23 cellular contexts compared by ENCODE assay signal in genomic region chr2:201482543-201482942, GRCh38.
"Had no signal": no experiment of that assay in that cellular context is flagged by ENCODE, and none has a peak within 500 bp of the region (broad histone marks: within the 10 kb centered on the region; RNA-seq: fewer than 3 reads in every experiment).

No MANE protein-coding gene starts in this region.

- H3K27ac Mint-ChIP-seq: immature natural killer cell; mesothelial cell of epicardium; natural killer cell; nephron progenitor cell; neural progenitor cell; stimulated activated naive B cell treated with anti-CD40 and anti-IgM and Interleukin-4, amounts not matched to agents 10 μg/mL and 1 μg/mL and 100 μg/mL, for 72 hours had no signal

- H3K36me3 Mint-ChIP-seq: natural killer cell had no signal

- DNase-seq: hypothalamus; immature natural killer cell; kidney; left colon; mesendoderm; naive B cell; natural killer cell; nephron progenitor cell; occipital lobe; right lobe of liver; stimulated activated CD4-positive, alpha-beta T cell treated with anti-CD3 and anti-CD28 coated beads, Interleukin-12 subunit alpha, Interleukin-12 subunit beta, amount 100 ng/mL, for 4 hours; stimulated activated CD4-positive, alpha-beta T cell treated with anti-CD3 and anti-CD28 coated beads, Interleukin-15, amount 100 ng/mL, for 24 hours; stimulated activated CD4-positive, alpha-beta T cell treated with anti-CD3 and anti-CD28 coated beads, Interleukin-2, amount 100 ng/mL, for 24 hours; stimulated activated CD4-positive, alpha-beta T cell treated with anti-CD3 and anti-CD28 coated beads, Interleukin-4, amount 100 ng/mL, for 1 hour; stimulated activated naive B cell treated with anti-CD40 and anti-IgM and Interleukin-4, amounts not matched to agents 10 μg/mL and 1 μg/mL and 100 μg/mL, for 72 hours; stimulated activated naive CD8-positive, alpha-beta T cell treated with anti-CD3 and anti-CD28 coated beads, Interleukin-15, Interleukin-2, amounts not matched to agents 100 U/mL and 50 U/mL, for 24 hours; stomach; testis; thyroid gland; transverse colon; upper lobe of left lung had no signal

- H3K4me1 Mint-ChIP-seq: immature natural killer cell; naive B cell; natural killer cell; nephron progenitor cell; neural progenitor cell; stimulated activated naive B cell treated with anti-CD40 and anti-IgM and Interleukin-4, amounts not matched to agents 10 μg/mL and 1 μg/mL and 100 μg/mL, for 72 hours had no signal

- ATAC-seq: left colon; natural killer cell; stimulated activated naive B cell treated with anti-CD40 and anti-IgM and Interleukin-4, amounts not matched to agents 10 μg/mL and 1 μg/mL and 100 μg/mL, for 72 hours; stimulated activated naive CD8-positive, alpha-beta T cell treated with anti-CD3 and anti-CD28 coated beads, Interleukin-15, Interleukin-2, amounts not matched to agents 100 U/mL and 50 U/mL, for 24 hours had no signal

- H3K9me3 Mint-ChIP-seq: natural killer cell, neural progenitor cell had no signal

- H3K27me3 Mint-ChIP-seq: naive B cell; stimulated activated naive B cell treated with anti-CD40 and anti-IgM and Interleukin-4, amounts not matched to agents 10 μg/mL and 1 μg/mL and 100 μg/mL, for 72 hours had no signal

- H3K4me3 Mint-ChIP-seq: immature natural killer cell; mesothelial cell of epicardium; naive B cell; natural killer cell; nephron progenitor cell; neural progenitor cell; stimulated activated naive B cell treated with anti-CD40 and anti-IgM and Interleukin-4, amounts not matched to agents 10 μg/mL and 1 μg/mL and 100 μg/mL, for 72 hours had no signal
